32 cellular contexts compared by ENCODE assay signal in the genomic region with DNA sequence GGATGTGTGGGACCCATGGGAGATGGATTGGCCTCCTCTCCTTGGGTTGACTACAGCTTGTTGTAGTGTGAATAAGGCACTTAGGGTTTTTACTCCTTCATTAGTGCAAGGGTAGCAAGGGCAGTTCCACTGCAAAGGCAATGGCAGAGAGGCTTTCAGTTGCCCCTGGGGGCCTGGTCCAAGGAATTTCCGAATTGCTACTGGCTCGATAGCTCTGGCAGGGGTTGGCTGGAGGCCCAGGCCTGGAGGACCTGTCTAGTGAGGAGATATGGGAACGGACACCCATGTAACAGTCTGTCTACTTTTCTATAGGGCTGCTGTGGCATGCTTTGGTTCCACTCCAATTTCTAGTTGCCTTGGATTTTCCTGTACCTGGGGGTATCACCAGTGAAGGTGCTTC.
"Had no signal": no experiment of that assay in that cellular context is flagged by ENCODE, and none has a peak within 500 bp of the region (broad histone marks: within the 10 kb centered on the region; RNA-seq: fewer than 3 reads in every experiment).

No MANE protein-coding gene starts in this region.

- H2AFZ ChIP-seq: PC-9 had no signal

- H3K9ac ChIP-seq: KMS-11, SK-N-SH had no signal

- H3K36me3 ChIP-seq: SJSA1 had no signal

- DNase-seq: Karpas-422, KBM-7, MM.1S, MV-4-11, NCI-H1092, NCI-H1105 treated with DMSO at 0.1 percent for 48 hours, NCI-H1417, NCI-H1436, NCI-H146, NCI-H1694, NCI-H187, NCI-H1930, NCI-H2029 treated with DMSO at 0.1 percent for 48 hours, NCI-H2081 treated with DMSO at 0.1 percent for 48 hours, NCI-H2107, NCI-H2171, NCI-H226, NCI-H446 treated with DMSO at 0.1 percent for 48 hours, NCI-H510A, NCI-H524, NCI-H526, NCI-H69, NCI-H748 treated with DMSO at 0.1 percent for 48 hours, NCI-H82, PC-9, Right ventricle myocardium superior, SHP77 treated with DMSO at 0.1 percent for 48 hours, SK-N-SH, SW 1271 had no signal

- H3K27ac ChIP-seq: KMS-11, PC-9, RWPE1, SJSA1 had no signal

- H3K4me2 ChIP-seq: KMS-11, PC-9, SK-N-SH had no signal

- H3K27me3 ChIP-seq: SJSA1 had no signal

- H3K4me3 ChIP-seq: PC-9, SJSA1 had no signal
